ENCODE assay signal across 7 cellular contexts in genomic region chr20:50635676-50636600, GRCh38.
A peak's percentile ranks its signal among the peaks of the same experiment; 100 is the strongest.
DNase-seq lines count a peak whose midpoint lies in the region; ATAC-seq and TF ChIP-seq lines count a peak whose summit lies in the region.

No MANE protein-coding gene starts in this region.

- peak; percentile 80 for TF ChIP-seq CTCF in GM10266 (IDR thresholded peaks at IDR 0.05; ENCODE audit: control insufficient read depth, insufficient read depth, low read depth, missing control alignments)

- DNase-seq in GM10266 (ENCODE audit: extremely low spot score) (peak; percentile 73), MV-4-11 (lab: John Stamatoyannopoulos, UW) (peak; percentile 14), T-helper 2 cell (peak in 4 of 5 experiments; percentile 20 to 39 (median 24)), astrocyte of the hippocampus (ENCODE audit: low read depth, low spot score) (peak; percentile 80), iPS-NIHi11 (ENCODE audit: low spot score) (peak; percentile 89)
- DNase-seq in stimulated activated CD4-positive, alpha-beta T cell treated with anti-CD3 and anti-CD28 coated beads, Interleukin-1b, Interleukin-23, amount 100 ng/mL, for 24 hours (ENCODE audit: low read depth in 4 of 4, low spot score in 1 of 4): peak; percentile 19 to 42 (median 34)

- ATAC-seq in GM21786 (IDR thresholded peaks at IDR 0.05; ENCODE audit: unreplicated experiment): no peak

Comparison
In these comparisons a context has a peak if more than half of its experiments do, and no peak if none do; other contexts are left out.
1. DNase-seq: peak in every context shown above with its lines; median percentile 89 in iPS-NIHi11; 80 in astrocyte of the hippocampus; 73 in GM10266; 34 in stimulated activated CD4-positive, alpha-beta T cell treated with anti-CD3 and anti-CD28 coated beads, Interleukin-1b, Interleukin-23, amount 100 ng/mL, for 24 hours; 24 in T-helper 2 cell; 14 in MV-4-11.